ENCODE assay signal across 13 cellular contexts in the genomic region with DNA sequence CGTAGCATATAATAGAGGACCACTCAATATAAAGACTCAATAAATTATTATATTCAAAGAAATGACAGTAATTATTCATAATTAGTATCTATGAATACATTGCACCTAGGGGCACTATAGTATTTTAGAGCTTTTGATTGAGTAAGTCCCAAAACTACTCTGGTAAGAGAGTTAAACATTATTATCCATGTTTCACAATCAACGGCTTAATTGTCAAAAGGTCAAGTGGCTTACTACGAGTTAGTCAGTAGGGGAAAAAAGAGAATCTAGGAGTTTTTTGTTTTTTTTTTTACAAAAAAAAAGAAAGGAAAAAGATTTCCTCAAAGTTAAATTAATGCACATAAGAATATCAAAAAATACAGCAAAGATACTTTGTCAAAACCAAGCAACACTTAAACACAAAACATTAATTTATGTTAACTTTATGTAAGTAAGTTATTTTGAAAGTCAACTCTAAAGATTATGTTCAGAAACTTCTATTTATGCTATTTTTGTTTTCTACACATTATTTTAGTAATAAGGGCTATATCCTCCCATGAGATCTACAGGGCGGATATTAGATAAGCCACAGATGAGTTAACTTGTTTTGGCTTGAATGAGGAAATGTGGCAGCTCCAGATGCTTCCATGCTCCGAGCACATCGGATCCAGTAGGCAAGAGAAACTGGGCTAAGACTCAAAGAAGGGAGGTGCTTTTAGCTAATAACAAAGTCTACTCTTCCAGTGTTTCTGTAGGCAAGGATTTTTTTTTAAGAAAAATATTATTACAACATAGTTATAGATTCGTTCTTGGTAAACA. TPM values are rescaled to one million over a fixed set of nuclear protein-coding genes. Genes with fewer than 3 reads are reported as not detected.
A peak's percentile ranks its signal among the peaks of the same experiment; 100 is the strongest.
DNase-seq lines count a peak whose midpoint lies in the region; ATAC-seq, FAIRE-seq and TF ChIP-seq lines count a peak whose summit lies in the region.
"Had no signal": no experiment of that assay in that cellular context is flagged by ENCODE, and none has a peak within 500 bp of the region (broad histone marks: within the 10 kb centered on the region; RNA-seq: fewer than 3 reads in every experiment).

No MANE protein-coding gene starts in this region.

- H3K9me2 ChIP-seq in GM23248 (ENCODE audit: insufficient read depth), result no peaks in the 10 kb centered on the region

- H3K9me3 ChIP-seq in GM23248 (ENCODE audit: low read depth), result no peaks in the 10 kb centered on the region
- H3K9me3 ChIP-seq in heart left ventricle, result no peaks in the 10 kb centered on the region
- no peaks in the 10 kb centered on the region for H3K9me3 ChIP-seq in endodermal cell (ENCODE audit: control insufficient read depth, low read length)

- peaks cover 28% of the 10 kb centered on the region for H3K27me3 Mint-ChIP-seq in endodermal cell (ENCODE audit: insufficient read depth)

- no peaks in the 10 kb centered on the region for H3K36me3 ChIP-seq in GM23248 (ENCODE audit: low read depth)
- H3K36me3 ChIP-seq in heart left ventricle, result no peaks in the 10 kb centered on the region
- H3K36me3 ChIP-seq in endodermal cell (ENCODE audit: control insufficient read depth, insufficient read depth, low read length), result no peaks in the 10 kb centered on the region

- WGBS in GM23248 (ENCODE audit: low coverage in 1 of 2, low lambda C conversion rate in 2 of 2, missing lambda C conversion rate in 2 of 2), 2 experiments, result 18 to 20% methylated on average over 7 of the region's 7 CpGs
- WGBS in heart left ventricle, 4 donors, result 44 to 57% (median 48%) methylated on average over 7 of the region's 7 CpGs
- WGBS in endodermal cell (ENCODE audit: insufficient coverage in 1 of 2, insufficient read length in 1 of 2), 2 experiments, result 91 to 100% methylated on average over 1 to 6 of the region's 7 CpGs

- H3K4me3 Mint-ChIP-seq in endodermal cell, result no peak overlapping the region
- H3K4me3 Mint-ChIP-seq: CD8-positive, alpha-beta memory T cell; neural crest cell; stimulated activated effector memory CD8-positive, alpha-beta T cell treated with anti-CD3 and anti-CD28 coated beads, Interleukin-12 subunit alpha, Interleukin-12 subunit beta, amount 100 ng/mL, for 72 hours had no signal

- H3K27ac ChIP-seq in GM23248, result peak overlapping the region; percentile 34
- H3K27ac ChIP-seq in heart left ventricle, result peak overlapping the region in 11 of 12 donors; percentile 27 to 77 (median 60)
- H3K27ac ChIP-seq in coronary artery, result no peak overlapping the region
- H3K27ac ChIP-seq in endodermal cell (ENCODE audit: low read depth, low read length), result no peak overlapping the region

- peak overlapping the region; percentile 28; the same call in 1 of the 2 replicates for H3K4me3 ChIP-seq in GM23248
- H3K4me3 ChIP-seq in heart left ventricle, result peak overlapping the region in 1 of 12 donors; percentile 11
- H3K4me3 ChIP-seq in coronary artery, result no peak overlapping the region
- H3K4me3 ChIP-seq in endodermal cell (ENCODE audit: low read length), result no peak overlapping the region

- TF ChIP-seq CTCF in heart left ventricle (IDR thresholded peaks at IDR 0.05) (no peak), coronary artery (IDR thresholded peaks at IDR 0.05) (no peak), endodermal cell (conservative IDR thresholded peaks at IDR 0.05) (no peak)

- no peaks in the 10 kb centered on the region for H3K79me2 ChIP-seq in GM23248 (ENCODE audit: insufficient read depth)

- H3K9me3 Mint-ChIP-seq in endodermal cell, result peaks cover 3% of the 10 kb centered on the region
- H3K9me3 Mint-ChIP-seq: stimulated activated effector memory CD8-positive, alpha-beta T cell treated with anti-CD3 and anti-CD28 coated beads, Interleukin-12 subunit alpha, Interleukin-12 subunit beta, amount 100 ng/mL, for 72 hours had no signal

- H3K9ac ChIP-seq in GM23248 (no peak overlapping the region), endodermal cell (ENCODE audit: extremely low read depth, low read length, poor library complexity, severe bottlenecking) (no peak overlapping the region)

- in situ Hi-C loops in GM23248 (cut with MboI), result no loop called here

- H3K27me3 ChIP-seq in GM23248 (replicated peaks; ENCODE audit: insufficient read depth) (no peaks in the 10 kb centered on the region), heart left ventricle (no peaks in the 10 kb centered on the region), endodermal cell (ENCODE audit: control insufficient read depth, insufficient read depth, low read length, poor library complexity, severe bottlenecking) (peaks cover 9% of the 10 kb centered on the region)

- H3K4me1 ChIP-seq in GM23248 (ENCODE audit: insufficient read depth), result peaks cover 27% of the 10 kb centered on the region
- peaks cover 0 to 41% (median 13%) of the 10 kb centered on the region in 12 donors for H3K4me1 ChIP-seq in heart left ventricle
- peaks cover 5% of the 10 kb centered on the region for H3K4me1 ChIP-seq in endodermal cell (ENCODE audit: control insufficient read depth, insufficient read depth, low read length)

- no peak for TF ChIP-seq POLR2A in heart left ventricle (IDR thresholded peaks at IDR 0.05)

- peaks cover 16% of the 10 kb centered on the region for H3K4me1 Mint-ChIP-seq in endodermal cell
- H3K4me1 Mint-ChIP-seq: CD8-positive, alpha-beta memory T cell; neural crest cell; stimulated activated effector memory CD8-positive, alpha-beta T cell treated with anti-CD3 and anti-CD28 coated beads, Interleukin-12 subunit alpha, Interleukin-12 subunit beta, amount 100 ng/mL, for 72 hours had no signal

- FAIRE-seq in TTC549 (lab: Jason Lieb, UNC), result peak; percentile 88

- intact Hi-C loops in heart left ventricle (cut with DNase I), result loop anchor here in 1 of 10 donors (5.0 kb wide), 1 partner anchor 41 kb away; no protein-coding TSS in a partner anchor

- H4K20me1 ChIP-seq in GM23248 (ENCODE audit: insufficient read depth), result no peaks in the 10 kb centered on the region

- DNase-seq in GM23248 (peak; percentile 76), heart left ventricle (peak in 4 of 5 donors; percentile 31 to 47 (median 34)), pulmonary artery endothelial cell (ENCODE audit: low read depth, low spot score) (peak; percentile 83), NCI-H1048 (lab: John Stamatoyannopoulos, UW) (no peak), coronary artery (ENCODE audit: low spot score) (no peak), endodermal cell (no peak)
- DNase-seq: amygdala; CD8-positive, alpha-beta memory T cell; KG1 had no signal

- peak overlapping the region; percentile 30 for H2AFZ ChIP-seq in GM23248

- no peaks in the 10 kb centered on the region for H3K36me3 Mint-ChIP-seq in endodermal cell (ENCODE audit: low read depth)
- H3K36me3 Mint-ChIP-seq: CD8-positive, alpha-beta memory T cell; stimulated activated effector memory CD8-positive, alpha-beta T cell treated with anti-CD3 and anti-CD28 coated beads, Interleukin-12 subunit alpha, Interleukin-12 subunit beta, amount 100 ng/mL, for 72 hours had no signal

- peak overlapping the region; percentile 46 for H3K4me2 ChIP-seq in GM23248 (ENCODE audit: unreplicated experiment)

- no peaks in the 10 kb centered on the region for H3F3A ChIP-seq in GM23248 (ENCODE audit: insufficient read depth)

- ATAC-seq in heart left ventricle (peak; percentile 71 to 94 (median 90)), GM21381 (IDR thresholded peaks at IDR 0.05; ENCODE audit: unreplicated experiment) (no peak)
- ATAC-seq: stimulated activated effector memory CD8-positive, alpha-beta T cell treated with anti-CD3 and anti-CD28 coated beads, Interleukin-12 subunit alpha, Interleukin-12 subunit beta, amount 100 ng/mL, for 72 hours had no signal

- no peak overlapping the region for H3K27ac Mint-ChIP-seq in endodermal cell
- H3K27ac Mint-ChIP-seq: CD8-positive, alpha-beta memory T cell; stimulated activated effector memory CD8-positive, alpha-beta T cell treated with anti-CD3 and anti-CD28 coated beads, Interleukin-12 subunit alpha, Interleukin-12 subunit beta, amount 100 ng/mL, for 72 hours had no signal

RNA-seq across cellular contexts. Expression of a gene that starts 20.2 kb away (rescaled TPM):
- 686 and 727 TPM in 2 replicates for total RNA-seq in GM23248 (2014; rRNA removed; shearing (Covaris generic))
- 176 and 185 TPM in 2 replicates for polyA plus RNA-seq in GM23248 (2016; fragmentation: Nextera tagmentation; extraction: Ambion mirVana)
- 100 to 1,000 TPM in 7 of 9 donors, 10 to 100 TPM in 2; 78.6 to 226 (median 122) TPM for total RNA-seq in heart left ventricle
- 100 to 1,000 TPM in 1 of 2 donors, 10 to 100 TPM in 1; 22.9 to 108 TPM for polyA plus RNA-seq in heart left ventricle
- 390 and 428 TPM in 2 replicates for total RNA-seq in pulmonary artery endothelial cell
- total RNA-seq in endodermal cell, result 10 to 100 TPM; 47.9 to 58.8 TPM
- 63.8 TPM for polyA plus RNA-seq in endodermal cell (2013, experiment 1 of 2)
- polyA plus RNA-seq in endodermal cell (2013, experiment 2 of 2), result 78.1 TPM
- polyA plus RNA-seq: CD8-positive, alpha-beta memory T cell had no signal

RNA-seq across cellular contexts. Expression of a gene that starts 50.0 kb away (rescaled TPM):
- not detected in 2 replicates for total RNA-seq in GM23248 (2014; rRNA removed; shearing (Covaris generic))
- polyA plus RNA-seq in GM23248 (2016; fragmentation: Nextera tagmentation; extraction: Ambion mirVana) (not detected in 2 replicates), heart left ventricle (not detected)
- total RNA-seq in heart left ventricle (under 1 TPM in 1 of 9 donors, not detected in 8; 0.31 TPM), pulmonary artery endothelial cell (not detected in 2 replicates), endodermal cell (not detected)
- polyA plus RNA-seq in endodermal cell (2013, experiment 1 of 2), result not detected
- not detected for polyA plus RNA-seq in endodermal cell (2013, experiment 2 of 2)
- total RNA-seq: CD8-positive, alpha-beta memory T cell; neural crest cell had no signal
- polyA plus RNA-seq: CD8-positive, alpha-beta memory T cell had no signal

Comparison
In these comparisons a context has a peak if more than half of its experiments do, and no peak if none do; other contexts are left out.
1. DNase-seq: peak in GM23248 (single experiment), heart left ventricle (4 of 5) and pulmonary artery endothelial cell (single experiment); none in NCI-H1048 (single experiment), coronary artery (single experiment) and endodermal cell (single experiment).
2. H3K27ac ChIP-seq: peak in GM23248 (single experiment) and heart left ventricle (11 of 12); none in coronary artery (0 of 2) and endodermal cell (single experiment).